ENCODE assay signal across 25 cellular contexts in genomic region chr6:128249429-128249828, GRCh38.
"Had no signal": no experiment of that assay in that cellular context is flagged by ENCODE, and none has a peak within 500 bp of the region (broad histone marks: within the 10 kb centered on the region; RNA-seq: fewer than 3 reads in every experiment).

No MANE protein-coding gene starts in this region.

- DNase-seq: colonic mucosa; cortex of kidney; effector CD8-positive, alpha-beta T cell; effector memory CD8-positive, alpha-beta T cell; endodermal cell; erythroblast; esophagus squamous epithelium; foreskin fibroblast; foreskin melanocyte; heart left ventricle; hypothalamus; immature natural killer cell; islet precursor cell; kidney; kidney glomerular epithelial cell; left colon; left ventricle myocardium inferior; lower lobe of right lung; mesenchymal stem cell; mucosa of descending colon; naive B cell had no signal

- ATAC-seq: effector memory CD8-positive, alpha-beta T cell; esophagus mucosa; gastroesophageal sphincter; heart left ventricle; left colon; lower lobe of right lung; mucosa of descending colon had no signal

- H3K4me1 ChIP-seq: colonic mucosa, esophagus squamous epithelium, gastroesophageal sphincter, lower lobe of right lung had no signal

- H3K9me3 ChIP-seq: colonic mucosa, esophagus squamous epithelium, gastroesophageal sphincter, heart left ventricle, left ventricle myocardium inferior, lower lobe of right lung, mucosa of descending colon had no signal

- H3K27me3 ChIP-seq: colonic mucosa, esophagus squamous epithelium, gastroesophageal sphincter, heart left ventricle, hepatocyte had no signal

- H3K4me3 ChIP-seq: colonic mucosa, esophagus squamous epithelium, gastroesophageal sphincter, heart left ventricle, hepatocyte, left ventricle myocardium inferior, lower lobe of right lung, mucosa of descending colon had no signal

- H3K27ac ChIP-seq: colonic mucosa, epithelial cell of prostate, esophagus squamous epithelium, gastroesophageal sphincter, heart left ventricle, hepatocyte, left ventricle myocardium inferior, lower lobe of right lung had no signal

- H3K36me3 ChIP-seq: colonic mucosa, esophagus squamous epithelium, gastroesophageal sphincter, heart left ventricle, left ventricle myocardium inferior, lower lobe of right lung had no signal
